1 cellular context compared by ENCODE assay signal in genomic region chr12:3135522-3136461, GRCh38.
TF ChIP-seq lines count a peak whose summit lies in the region.

No MANE protein-coding gene starts in this region.

TF ChIP-seq in HepG2, 621 proteins besides CTCF, POLR2A, EP300 and RAD21 (continued from another document):
- TF ChIP-seq ZNF770 (CRISPR knock-in tag; IDR thresholded peaks at IDR 0.05): no peak
- no peak for TF ChIP-seq KLF9 (CRISPR knock-in tag; IDR thresholded peaks at IDR 0.05; ENCODE audit: low read depth)
- no peak for TF ChIP-seq FOXA1 (IDR thresholded peaks at IDR 0.05)
- TF ChIP-seq FOXA1 (CRISPR knock-in tag; IDR thresholded peaks at IDR 0.05): 0 out of 2 replicates have a peak, but pooled peaks have one; percentile 32
- TF ChIP-seq TCF7L2 (IDR thresholded peaks at IDR 0.05; ENCODE audit: low read depth, low read length): no peak
- no peak for TF ChIP-seq RORA (CRISPR knock-in tag; IDR thresholded peaks at IDR 0.05)
- TF ChIP-seq SMC3 (IDR thresholded peaks at IDR 0.05; ENCODE audit: low read length): peak; percentile 89
- no peak for TF ChIP-seq ZNF589 (CRISPR knock-in tag; conservative IDR thresholded peaks at IDR 0.05)
- 0 out of 2 replicates have a peak, but pooled peaks have one; percentile 31 for TF ChIP-seq FOXO1 (CRISPR knock-in tag; IDR thresholded peaks at IDR 0.05)
- no peak for TF ChIP-seq HMGXB4 (CRISPR knock-in tag; IDR thresholded peaks at IDR 0.05; ENCODE audit: borderline replicate concordance in 1 of 2, low read depth in 1 of 2)
- peak; percentile 59 for TF ChIP-seq FOXA3 (CRISPR knock-in tag; IDR thresholded peaks at IDR 0.05)
- TF ChIP-seq CBX1 (IDR thresholded peaks at IDR 0.05; ENCODE audit: low read depth): no peak
- TF ChIP-seq TCF7 (IDR thresholded peaks at IDR 0.05; ENCODE audit: low read depth): no peak
- no peak for TF ChIP-seq SNAPC5 (CRISPR knock-in tag; IDR thresholded peaks at IDR 0.05; ENCODE audit: borderline replicate concordance)
- no peak for TF ChIP-seq ZNF747 (CRISPR knock-in tag; IDR thresholded peaks at IDR 0.05; ENCODE audit: borderline replicate concordance)
- no peak for TF ChIP-seq ZFP37 (CRISPR knock-in tag; IDR thresholded peaks at IDR 0.05; ENCODE audit: borderline replicate concordance)
- TF ChIP-seq MIER2 (CRISPR knock-in tag; IDR thresholded peaks at IDR 0.05): no peak
- TF ChIP-seq AGO1 (IDR thresholded peaks at IDR 0.05; ENCODE audit: low read depth, low read length, poor library complexity, severe bottlenecking): no peak
- no peak for TF ChIP-seq ZNF660 (CRISPR knock-in tag; IDR thresholded peaks at IDR 0.05; ENCODE audit: borderline replicate concordance, low read depth)
- no peak for TF ChIP-seq SOX13 (IDR thresholded peaks at IDR 0.05)
- no peak for TF ChIP-seq SOX13 (CRISPR knock-in tag; conservative IDR thresholded peaks at IDR 0.05 in 1 of 2, IDR thresholded peaks at IDR 0.05 in 1 of 2)
- TF ChIP-seq MEIS2 (CRISPR knock-in tag; IDR thresholded peaks at IDR 0.05): no peak
- TF ChIP-seq, protein P1, sequence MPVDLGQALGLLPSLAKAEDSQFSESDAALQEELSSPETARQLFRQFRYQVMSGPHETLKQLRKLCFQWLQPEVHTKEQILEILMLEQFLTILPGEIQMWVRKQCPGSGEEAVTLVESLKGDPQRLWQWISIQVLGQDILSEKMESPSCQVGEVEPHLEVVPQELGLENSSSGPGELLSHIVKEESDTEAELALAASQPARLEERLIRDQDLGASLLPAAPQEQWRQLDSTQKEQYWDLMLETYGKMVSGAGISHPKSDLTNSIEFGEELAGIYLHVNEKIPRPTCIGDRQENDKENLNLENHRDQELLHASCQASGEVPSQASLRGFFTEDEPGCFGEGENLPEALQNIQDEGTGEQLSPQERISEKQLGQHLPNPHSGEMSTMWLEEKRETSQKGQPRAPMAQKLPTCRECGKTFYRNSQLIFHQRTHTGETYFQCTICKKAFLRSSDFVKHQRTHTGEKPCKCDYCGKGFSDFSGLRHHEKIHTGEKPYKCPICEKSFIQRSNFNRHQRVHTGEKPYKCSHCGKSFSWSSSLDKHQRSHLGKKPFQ (CRISPR knock-in tag; IDR thresholded peaks at IDR 0.05; ENCODE audit: insufficient replicate concordance): no peak
- no peak for TF ChIP-seq ZNF326 (CRISPR knock-in tag; IDR thresholded peaks at IDR 0.05; ENCODE audit: borderline replicate concordance)
- no peak for TF ChIP-seq ZNF260 (CRISPR knock-in tag; IDR thresholded peaks at IDR 0.05; ENCODE audit: borderline replicate concordance, low read depth)
- TF ChIP-seq POGZ (CRISPR knock-in tag; IDR thresholded peaks at IDR 0.05): no peak
- no peak for TF ChIP-seq TFDP2 (CRISPR knock-in tag; IDR thresholded peaks at IDR 0.05)
- no peak for TF ChIP-seq TBL1XR1 (IDR thresholded peaks at IDR 0.05; ENCODE audit: borderline replicate concordance, low read length, partially characterized antibody)
- no peak for TF ChIP-seq ZNF44 (CRISPR knock-in tag; IDR thresholded peaks at IDR 0.05)
- no peak for TF ChIP-seq RFX5 (IDR thresholded peaks at IDR 0.05; ENCODE audit: low read depth, low read length)
- TF ChIP-seq TAF1 (CRISPR knock-in tag; IDR thresholded peaks at IDR 0.05): no peak
- TF ChIP-seq RBAK (CRISPR knock-in tag; IDR thresholded peaks at IDR 0.05): no peak
- no peak for TF ChIP-seq GATA4 (IDR thresholded peaks at IDR 0.05; ENCODE audit: borderline replicate concordance, low read depth)
- TF ChIP-seq FOXK1 (CRISPR knock-in tag; IDR thresholded peaks at IDR 0.05; ENCODE audit: borderline replicate concordance, low read depth): peak; percentile 70; the same call in 1 of the 2 replicates
- TF ChIP-seq MXD1 (CRISPR knock-in tag; IDR thresholded peaks at IDR 0.05): no peak
- TF ChIP-seq ARNTL (CRISPR knock-in tag; IDR thresholded peaks at IDR 0.05): no peak
- TF ChIP-seq HOXA5 (CRISPR knock-in tag; IDR thresholded peaks at IDR 0.05): no peak
- no peak for TF ChIP-seq ZC3H4 (CRISPR knock-in tag; IDR thresholded peaks at IDR 0.05; ENCODE audit: borderline replicate concordance)
- TF ChIP-seq ZFX (CRISPR knock-in tag; IDR thresholded peaks at IDR 0.05; ENCODE audit: low read depth): peak; percentile 23; the same call in 1 of the 2 replicates
- no peak for TF ChIP-seq GABPA (IDR thresholded peaks at IDR 0.05; ENCODE audit: low read depth, low read length)
- TF ChIP-seq GABPA (CRISPR knock-in tag; IDR thresholded peaks at IDR 0.05; ENCODE audit: low read depth): no peak
- TF ChIP-seq TBP (CRISPR knock-in tag; IDR thresholded peaks at IDR 0.05): no peak
- no peak for TF ChIP-seq ZBTB7B (CRISPR knock-in tag; IDR thresholded peaks at IDR 0.05)
- TF ChIP-seq SRF (IDR thresholded peaks at IDR 0.05; ENCODE audit: low read depth, low read length): no peak
- no peak for TF ChIP-seq ZNF292 (CRISPR knock-in tag; IDR thresholded peaks at IDR 0.05; ENCODE audit: borderline replicate concordance, low read depth)
- no peak for TF ChIP-seq PRPF4 (IDR thresholded peaks at IDR 0.05; ENCODE audit: low read depth, low read length, poor library complexity, severe bottlenecking)
- no peak for TF ChIP-seq THAP11 (CRISPR knock-in tag; IDR thresholded peaks at IDR 0.05)
- no peak for TF ChIP-seq KLF13 (CRISPR knock-in tag; IDR thresholded peaks at IDR 0.05)
- TF ChIP-seq ETS1 (CRISPR knock-in tag; IDR thresholded peaks at IDR 0.05): no peak
- no peak for TF ChIP-seq CEBPG (CRISPR knock-in tag; IDR thresholded peaks at IDR 0.05)
- TF ChIP-seq ZNF597 (CRISPR knock-in tag; IDR thresholded peaks at IDR 0.05): no peak
- no peak for TF ChIP-seq KAT2B (IDR thresholded peaks at IDR 0.05; ENCODE audit: borderline replicate concordance, low read depth, low read length)
- TF ChIP-seq SKIL (CRISPR knock-in tag; IDR thresholded peaks at IDR 0.05; ENCODE audit: borderline replicate concordance): no peak
- TF ChIP-seq ZNF761 (CRISPR knock-in tag; conservative IDR thresholded peaks at IDR 0.05): no peak
- TF ChIP-seq ZNF678 (CRISPR knock-in tag; IDR thresholded peaks at IDR 0.05): no peak
- no peak for TF ChIP-seq GZF1 (CRISPR knock-in tag; IDR thresholded peaks at IDR 0.05)
- TF ChIP-seq NCOA2 (CRISPR knock-in tag; IDR thresholded peaks at IDR 0.05): no peak
- TF ChIP-seq ERF (CRISPR knock-in tag; IDR thresholded peaks at IDR 0.05): 0 out of 2 replicates have a peak, but pooled peaks have one; percentile 24
- no peak for TF ChIP-seq IKZF4 (CRISPR knock-in tag; IDR thresholded peaks at IDR 0.05; ENCODE audit: borderline replicate concordance, low read depth, not compliant biosample characterization)
- TF ChIP-seq MIXL1 (CRISPR knock-in tag; IDR thresholded peaks at IDR 0.05): no peak
- no peak for TF ChIP-seq TCF12 (IDR thresholded peaks at IDR 0.05)
- no peak for TF ChIP-seq TCF12 (CRISPR knock-in tag; IDR thresholded peaks at IDR 0.05)
- TF ChIP-seq, protein P2, sequence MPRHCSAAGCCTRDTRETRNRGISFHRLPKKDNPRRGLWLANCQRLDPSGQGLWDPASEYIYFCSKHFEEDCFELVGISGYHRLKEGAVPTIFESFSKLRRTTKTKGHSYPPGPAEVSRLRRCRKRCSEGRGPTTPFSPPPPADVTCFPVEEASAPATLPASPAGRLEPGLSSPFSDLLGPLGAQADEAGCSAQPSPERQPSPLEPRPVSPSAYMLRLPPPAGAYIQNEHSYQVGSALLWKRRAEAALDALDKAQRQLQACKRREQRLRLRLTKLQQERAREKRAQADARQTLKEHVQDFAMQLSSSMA (CRISPR knock-in tag; IDR thresholded peaks at IDR 0.05): no peak
